ENCODE assay signal across 18 cellular contexts in the genomic region with DNA sequence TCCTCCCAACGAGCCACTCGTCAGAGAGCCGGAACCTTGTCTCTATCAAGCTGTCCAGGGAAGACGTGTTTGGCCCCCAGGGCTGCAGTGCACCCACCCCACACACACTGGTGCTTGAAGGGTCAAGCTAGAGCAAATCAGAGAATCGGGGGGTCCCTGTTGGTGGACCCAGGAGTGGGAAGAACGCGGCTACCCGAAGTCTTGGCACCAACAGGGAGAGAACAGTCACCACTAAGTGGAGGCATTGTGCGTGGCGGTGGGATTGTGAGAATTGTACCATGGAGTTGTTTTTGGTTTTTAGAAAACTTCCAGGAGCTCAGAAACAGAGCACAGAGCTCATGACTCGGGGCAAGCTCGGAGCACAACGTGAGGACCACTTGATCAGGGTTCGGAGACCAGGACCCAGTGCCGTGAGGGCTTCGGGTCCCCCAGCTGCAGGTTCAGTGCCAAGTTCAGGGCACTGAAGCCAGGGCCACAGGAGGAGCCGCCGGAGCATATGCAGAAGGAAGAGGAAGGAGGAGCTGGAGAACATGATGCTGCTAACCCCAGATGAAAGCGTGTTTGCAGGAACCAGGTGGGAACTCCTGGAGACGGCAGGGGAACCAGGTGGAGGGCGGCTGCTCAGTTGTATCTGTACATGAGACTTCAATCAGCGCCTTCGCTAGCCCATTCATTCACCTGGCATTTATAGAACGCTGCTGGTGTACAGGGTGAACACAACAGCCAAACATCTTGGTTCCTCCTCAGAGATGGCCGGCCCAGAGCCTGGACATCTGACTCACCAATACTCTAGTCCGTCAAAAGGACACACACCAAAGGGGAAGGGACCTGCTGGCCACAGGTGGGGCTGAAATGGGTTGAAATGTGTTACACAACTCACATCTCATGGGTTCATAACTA. TPM values are rescaled to one million over a fixed set of nuclear protein-coding genes. Genes with fewer than 3 reads are reported as not detected.
A peak's percentile ranks its signal among the peaks of the same experiment; 100 is the strongest.
DNase-seq lines count a peak whose midpoint lies in the region; ATAC-seq and TF ChIP-seq lines count a peak whose summit lies in the region.
"Had no signal": no experiment of that assay in that cellular context is flagged by ENCODE, and none has a peak within 500 bp of the region (broad histone marks: within the 10 kb centered on the region; RNA-seq: fewer than 3 reads in every experiment).

No MANE protein-coding gene starts in this region.

- DNase-seq in activated CD4-positive, alpha-beta T cell treated with anti-CD3 and anti-CD28 coated beads, Interleukin-2, amount 10 ng/mL, durations not matched to agents 7 days and 5 days, result no peak
- no peak for DNase-seq in activated CD4-positive, alpha-beta T cell treated with anti-CD3 and anti-CD28 coated beads for 1 hour
- DNase-seq in hepatocyte (ENCODE audit: low spot score) (no peak), psoas muscle (peak in 1 of 2 donors; percentile 57), NCI-H446 (lab: John Stamatoyannopoulos, UW) (no peak), erythroblast (lab: John Stamatoyannopoulos, UW) (no peak)
- DNase-seq: activated naive CD8-positive, alpha-beta T cell treated with anti-CD3 and anti-CD28 coated beads for 36 hours; CD4-positive, CD25-positive, alpha-beta regulatory T cell; DMS79; effector memory CD4-positive, alpha-beta T cell; KBM-7; stimulated activated CD4-positive, alpha-beta T cell treated with anti-CD3 and anti-CD28 coated beads, Interleukin-12 subunit alpha, Interleukin-12 subunit beta, amount 100 ng/mL, for 4 hours; stomach had no signal

- peaks cover 43% of the 10 kb centered on the region for H3K27me3 Mint-ChIP-seq in activated CD4-positive, alpha-beta T cell treated with anti-CD3 and anti-CD28 coated beads, Interleukin-2, amount 10 ng/mL, durations not matched to agents 7 days and 5 days

- POLR2A ChIA-PET in activated CD4-positive, alpha-beta T cell treated with anti-CD3 and anti-CD28 coated beads, Interleukin-2, amount 10 ng/mL, durations not matched to agents 7 days and 5 days (lab: Charles Lee), result no interaction called here

- peak overlapping the region; percentile 65 for H3K4me2 ChIP-seq in hepatocyte

- H3K27me3 ChIP-seq in HUES64 (ENCODE audit: insufficient read depth, low read length) (peaks cover 30% of the 10 kb centered on the region), hepatocyte (peaks cover 31% of the 10 kb centered on the region), psoas muscle (ENCODE audit: insufficient read depth in 3 of 3, low read length in 2 of 3) (peaks cover 0 to 52% (median 9%) of the 10 kb centered on the region in 3 donors)
- H3K27me3 ChIP-seq: vagina had no signal

- H2AFZ ChIP-seq in hepatocyte, result no peak overlapping the region

- CTCF ChIA-PET in activated CD4-positive, alpha-beta T cell treated with anti-CD3 and anti-CD28 coated beads, Interleukin-2, amount 10 ng/mL, durations not matched to agents 7 days and 5 days (lab: Charles Lee), result no interaction called here

- TF ChIP-seq POLR2A in erythroblast (IDR thresholded peaks at IDR 0.05; ENCODE audit: low read length), result no peak

- no peak overlapping the region; the same call in 1 of the 2 replicates for H3K9ac ChIP-seq in HUES64 (ENCODE audit: low read depth, low read length)

- H3K27ac Mint-ChIP-seq in activated CD4-positive, alpha-beta T cell treated with anti-CD3 and anti-CD28 coated beads, Interleukin-2, amount 10 ng/mL, durations not matched to agents 7 days and 5 days, result peak overlapping the region; percentile 47
- H3K27ac Mint-ChIP-seq: activated naive CD8-positive, alpha-beta T cell treated with anti-CD3 and anti-CD28 coated beads for 36 hours; CD4-positive, CD25-positive, alpha-beta regulatory T cell had no signal

- TF ChIP-seq CTCF in hepatocyte (IDR thresholded peaks at IDR 0.05; ENCODE audit: poor library complexity) (no peak), psoas muscle (IDR thresholded peaks at IDR 0.05) (no peak)

- no peaks in the 10 kb centered on the region for H3K9me2 ChIP-seq in hepatocyte (replicated peaks; ENCODE audit: insufficient read depth)

- WGBS in HUES64, result 78% methylated on average over 26 of the region's 26 CpGs
- WGBS in hepatocyte (ENCODE audit: low lambda C conversion rate, missing lambda C conversion rate), result 67% methylated on average over 26 of the region's 26 CpGs
- 50 to 76% (median 75%) methylated on average over 26 of the region's 26 CpGs for WGBS in psoas muscle, 3 donors

- H3K9me3 Mint-ChIP-seq in activated CD4-positive, alpha-beta T cell treated with anti-CD3 and anti-CD28 coated beads, Interleukin-2, amount 10 ng/mL, durations not matched to agents 7 days and 5 days, result peaks cover 6% of the 10 kb centered on the region
- H3K9me3 Mint-ChIP-seq: activated naive CD8-positive, alpha-beta T cell treated with anti-CD3 and anti-CD28 coated beads for 36 hours; CD4-positive, CD25-positive, alpha-beta regulatory T cell had no signal

- H3K36me3 ChIP-seq in HUES64 (ENCODE audit: insufficient read depth, low read length), result no peaks in the 10 kb centered on the region
- H3K36me3 ChIP-seq in hepatocyte (replicated peaks; ENCODE audit: insufficient read depth, low read depth), result no peaks in the 10 kb centered on the region
- H3K36me3 ChIP-seq in psoas muscle (ENCODE audit: insufficient read depth in 1 of 2, low read depth in 1 of 2), result no peaks in the 10 kb centered on the region
- H3K36me3 ChIP-seq: cardiac muscle cell, left lung, stomach, vagina had no signal

- peaks cover 14% of the 10 kb centered on the region for H3K4me1 ChIP-seq in HUES64 (ENCODE audit: insufficient read depth, low read length)
- H3K4me1 ChIP-seq in hepatocyte (ENCODE audit: insufficient read depth), result no peaks in the 10 kb centered on the region
- no peaks in the 10 kb centered on the region for H3K4me1 ChIP-seq in psoas muscle

- H3K4me3 Mint-ChIP-seq in activated CD4-positive, alpha-beta T cell treated with anti-CD3 and anti-CD28 coated beads, Interleukin-2, amount 10 ng/mL, durations not matched to agents 7 days and 5 days, result no peak overlapping the region
- H3K4me3 Mint-ChIP-seq: activated naive CD8-positive, alpha-beta T cell treated with anti-CD3 and anti-CD28 coated beads for 36 hours; CD4-positive, CD25-positive, alpha-beta regulatory T cell had no signal

- no peaks in the 10 kb centered on the region for H3K36me3 Mint-ChIP-seq in activated CD4-positive, alpha-beta T cell treated with anti-CD3 and anti-CD28 coated beads, Interleukin-2, amount 10 ng/mL, durations not matched to agents 7 days and 5 days (ENCODE audit: low read depth)
- H3K36me3 Mint-ChIP-seq: activated naive CD8-positive, alpha-beta T cell treated with anti-CD3 and anti-CD28 coated beads for 36 hours; CD4-positive, CD25-positive, alpha-beta regulatory T cell had no signal

- H3K4me3 ChIP-seq in HUES64 (ENCODE audit: low read length), result peak overlapping the region; percentile 36
- no peak overlapping the region for H3K4me3 ChIP-seq in hepatocyte
- H3K4me3 ChIP-seq in psoas muscle, result peak overlapping the region; percentile 15
- H3K4me3 ChIP-seq: cardiac muscle cell, left lung, stomach, vagina had no signal

- ATAC-seq in psoas muscle, result peak in 1 of 4 donors; percentile 42
- ATAC-seq in GM21576 (IDR thresholded peaks at IDR 0.05; ENCODE audit: unreplicated experiment), result no peak
- ATAC-seq: left lung had no signal

- H3K79me2 ChIP-seq in hepatocyte, result no peaks in the 10 kb centered on the region

- H3K27ac ChIP-seq in HUES64 (ENCODE audit: low read depth, low read length) (no peak overlapping the region), hepatocyte (no peak overlapping the region), psoas muscle (no peak overlapping the region)
- H3K27ac ChIP-seq: cardiac muscle cell, left lung, stomach, vagina had no signal

- H3K9me3 ChIP-seq in HUES64 (ENCODE audit: insufficient read depth, low read depth, low read length) (no peaks in the 10 kb centered on the region), hepatocyte (ENCODE audit: low read depth) (no peaks in the 10 kb centered on the region), psoas muscle (no peaks in the 10 kb centered on the region)
- H3K9me3 ChIP-seq: left lung, stomach, vagina had no signal

- H3K4me1 Mint-ChIP-seq in activated CD4-positive, alpha-beta T cell treated with anti-CD3 and anti-CD28 coated beads, Interleukin-2, amount 10 ng/mL, durations not matched to agents 7 days and 5 days, result peaks cover 30% of the 10 kb centered on the region

- no peaks in the 10 kb centered on the region for H4K20me1 ChIP-seq in hepatocyte (ENCODE audit: insufficient read depth, poor library complexity, severe bottlenecking)

- intact Hi-C loops in psoas muscle (cut with DNase I), result no loop called here

RNA-seq across cellular contexts. Expression of a gene that starts 42.8 kb away (rescaled TPM):
- total RNA-seq in activated CD4-positive, alpha-beta T cell treated with anti-CD3 and anti-CD28 coated beads, Interleukin-2, amount 10 ng/mL, durations not matched to agents 7 days and 5 days, result 1 to 10 TPM; 2.1 to 2.2 TPM
- 4.5 TPM for polyA plus RNA-seq in HUES64 (2013, experiment 1 of 2)
- polyA plus RNA-seq in HUES64 (2013, experiment 2 of 2), result 7.5 TPM
- total RNA-seq in hepatocyte (65.3 and 97.2 TPM in 2 replicates), psoas muscle (10 to 100 TPM in 3 of 4 donors, 1 to 10 TPM in 1; 9.3 to 24.0 (median 11.1) TPM)
- polyA plus RNA-seq in hepatocyte (151 and 164 TPM in 2 replicates), psoas muscle (10 to 100 TPM in 2 of 3 donors, 1 to 10 TPM in 1; 6.7 to 81.7 (median 12.3) TPM)
